ENCODE assay signal across 8 cellular contexts in genomic region chr19:11381535-11382369, GRCh38. TPM values are rescaled to one million over a fixed set of nuclear protein-coding genes. Genes with fewer than 3 reads are reported as not detected.
A peak's percentile ranks its signal among the peaks of the same experiment; 100 is the strongest.
DNase-seq lines count a peak whose midpoint lies in the region; ATAC-seq and TF ChIP-seq lines count a peak whose summit lies in the region.

No MANE protein-coding gene starts in this region.

- TF ChIP-seq EP300 in sigmoid colon (IDR thresholded peaks at IDR 0.05) = no peak

- no peaks in the 10 kb centered on the region for H3K36me3 ChIP-seq in Caco-2 (ENCODE audit: control insufficient read depth, insufficient read depth, low read length)
- no peaks in the 10 kb centered on the region for H3K36me3 ChIP-seq in sigmoid colon

- peak in 1 of 2 experiments; percentile 49 for TF ChIP-seq CTCF in Caco-2 (IDR thresholded peaks at IDR 0.05; ENCODE audit: insufficient read depth in 1 of 2, low read depth in 1 of 2, low read length in 1 of 2, severe bottlenecking in 1 of 2, unreplicated experiment in 1 of 2)
- no peak; the same call in 1 of the 2 replicates for TF ChIP-seq CTCF in RWPE1 (conservative IDR thresholded peaks at IDR 0.05; ENCODE audit: low read depth)
- TF ChIP-seq CTCF in sigmoid colon (IDR thresholded peaks at IDR 0.05) = no peak

- BruUV-seq in Caco-2 (replicated peaks; lab: Mats Ljungman, UMichigan) = TSS peak; percentile 56

- H3K27me3 ChIP-seq in Caco-2 (replicated peaks; ENCODE audit: control insufficient read depth, insufficient read depth, low read length) = no peaks in the 10 kb centered on the region
- H3K27me3 ChIP-seq in sigmoid colon = peaks cover 16 to 31% (median 30%) of the 10 kb centered on the region in 3 donors

- H3K4me3 ChIP-seq in Caco-2 (ENCODE audit: low read depth, low read length) = peak overlapping the region; percentile 48
- H3K4me3 ChIP-seq in sigmoid colon = peak overlapping the region; percentile 17 to 68 (median 61)

- no peak for TF ChIP-seq POLR2A in sigmoid colon (IDR thresholded peaks at IDR 0.05)

- WGBS in sigmoid colon, 2 donors = 3 to 6% methylated on average over 60 of the region's 60 CpGs

- peak overlapping the region; percentile 96 for H3K27ac ChIP-seq in RWPE1
- peak overlapping the region in 3 of 4 donors; percentile 74 to 84 (median 77) for H3K27ac ChIP-seq in sigmoid colon

- peaks cover 12% of the 10 kb centered on the region for H3K36me3 Mint-ChIP-seq in Caco-2 (ENCODE audit: insufficient read depth, unreplicated experiment)

- DNase-seq in Caco-2 (peak; percentile 90 to 93), RWPE1 (ENCODE audit: low spot score) (peak; percentile 95), activated gamma-delta T cell treated with Interleukin-2 at 50 U/mL for 16 hours (peak; percentile 65), cardiac septum (ENCODE audit: low spot score) (peak; percentile 84), sigmoid colon (peak; percentile 87), NCI-H2107 treated with DMSO at 0.1 percent for 48 hours (lab: John Stamatoyannopoulos, UW; ENCODE audit: unreplicated experiment) (no peak)

- POLR2A ChIA-PET in Caco-2 (lab: Charles Lee) (interaction anchor here (0.5 to 1.8 kb wide), 11 partner anchors 35 to 258 kb away, joined by 3 to 14 read pairs (median 5); partner anchors contain the start of genes CCDC159, ODAD3, PRKCSH and TMEM205), RWPE1 (lab: Yijun Ruan, JAX; ENCODE audit: low non-redundant PET) (interaction anchor here (0.6 to 2.1 kb wide), 5 partner anchors 37 to 147 kb away, joined by 3 to 10 read pairs (median 5); partner anchors contain the start of genes CCDC159, ECSIT and TMEM205)

- H3K27me3 Mint-ChIP-seq in Caco-2 (ENCODE audit: insufficient read depth, unreplicated experiment) = no peaks in the 10 kb centered on the region

- no peaks in the 10 kb centered on the region for H3K9me3 Mint-ChIP-seq in Caco-2 (ENCODE audit: unreplicated experiment)

- 0 out of 2 replicates have a peak, but pooled peaks cover 4% of the 10 kb centered on the region for H3K4me1 ChIP-seq in Caco-2
- peaks cover 0 to 64% (median 61%) of the 10 kb centered on the region in 4 donors for H3K4me1 ChIP-seq in sigmoid colon

- H3K4me3 Mint-ChIP-seq in Caco-2 (ENCODE audit: unreplicated experiment) = peak overlapping the region; percentile 95

- intact Hi-C loops in Caco-2 (cut with micrococcal nuclease; ENCODE audit: unreplicated experiment) = loop anchor here (1.0 to 5.0 kb wide), 4 partner anchors 36 to 101 kb away; partner anchors contain the start of genes ODAD3, PRKCSH and RGL3
- intact Hi-C loops in cardiac septum (cut with DNase I) = loop anchor here (2.0 to 5.0 kb wide), 5 partner anchors 34 to 101 kb away; partner anchors contain the start of genes CCDC159, ELAVL3, ODAD3 and PRKCSH
- intact Hi-C loops in sigmoid colon (cut with DNase I) = loop anchor here (1.0 to 5.0 kb wide), 2 partner anchors 54 to 89 kb away; partner anchors contain the start of genes ODAD3 and PRKCSH

- ATAC-seq in GM19455 (IDR thresholded peaks at IDR 0.05; ENCODE audit: unreplicated experiment) (peak; percentile 19), HG03565 (IDR thresholded peaks at IDR 0.05; ENCODE audit: unreplicated experiment) (peak; percentile 42)

- H3K27ac Mint-ChIP-seq in Caco-2 (ENCODE audit: unreplicated experiment) = peak overlapping the region; percentile 98

- H3K9me3 ChIP-seq in Caco-2 (no peaks in the 10 kb centered on the region), sigmoid colon (no peaks in the 10 kb centered on the region)

- CTCF ChIA-PET in Caco-2 (lab: Charles Lee) (interaction anchor here (0.6 to 2.2 kb wide), 39 partner anchors 9 to 445 kb away, joined by 3 to 42 read pairs (median 5); partner anchors contain the start of genes CCDC159, ECSIT, ELOF1 and ODAD3), RWPE1 (lab: Yijun Ruan, JAX) (interaction anchor here (0.5 to 1.8 kb wide), 21 partner anchors 9 to 1338 kb away, joined by 3 to 17 read pairs (median 3); partner anchors contain the start of genes CCDC159, ELAVL3, RAB3D and TMEM205)

- no peaks in the 10 kb centered on the region for H3K4me1 Mint-ChIP-seq in Caco-2 (ENCODE audit: low read depth, unreplicated experiment)

RNA-seq across cellular contexts. Expression of gene EPOR, which starts 2.4 kb away (rescaled TPM):
- total RNA-seq in Caco-2 (2022) = 6.1 and 7.9 TPM in 2 replicates
- 5.6 TPM for total RNA-seq in cardiac septum
- 1 to 10 TPM in 3 of 4 donors, under 1 TPM in 1; 0.83 to 4.9 (median 2.4) TPM for total RNA-seq in sigmoid colon
- polyA plus RNA-seq in sigmoid colon = 1 to 10 TPM in 1 of 3 donors, under 1 TPM in 1, not detected in 1; 0.46 to 3.3 TPM

RNA-seq across cellular contexts. Expression of gene SWSAP1, which starts 7.3 kb away (rescaled TPM):
- 3.7 and 3.9 TPM in 2 replicates for total RNA-seq in Caco-2 (2022)
- total RNA-seq in cardiac septum = 1.3 TPM
- total RNA-seq in sigmoid colon = 1 to 10 TPM in 2 of 4 donors, under 1 TPM in 2; 0.71 to 1.8 (median 0.96) TPM
- 1 to 10 TPM; 3.0 to 4.3 (median 3.9) TPM for polyA plus RNA-seq in sigmoid colon

RNA-seq across cellular contexts. Expression of gene PLPPR2, which starts 26.5 kb away (rescaled TPM):
- total RNA-seq in Caco-2 (2022) = 5.6 and 7.4 TPM in 2 replicates
- 19.3 TPM for total RNA-seq in cardiac septum
- 10 to 100 TPM; 13.9 to 43.8 (median 20.5) TPM for total RNA-seq in sigmoid colon
- 1 to 10 TPM; 1.4 to 8.2 (median 4.8) TPM for polyA plus RNA-seq in sigmoid colon

RNA-seq across cellular contexts. Expression of gene CCDC159, which starts 35.4 kb away (rescaled TPM):
- total RNA-seq in Caco-2 (2022) (11.7 and 13.9 TPM in 2 replicates), cardiac septum (24.2 TPM), sigmoid colon (10 to 100 TPM; 11.7 to 42.4 (median 20.2) TPM)
- polyA plus RNA-seq in sigmoid colon = 10 to 100 TPM; 11.6 to 29.6 (median 16.2) TPM

RNA-seq across cellular contexts. Expression of gene TMEM205, which starts 35.7 kb away (rescaled TPM):
- 68.3 and 76.1 TPM in 2 replicates for total RNA-seq in Caco-2 (2022)
- 75.7 TPM for total RNA-seq in cardiac septum
- total RNA-seq in sigmoid colon = 100 to 1,000 TPM; 131 to 291 (median 194) TPM
- polyA plus RNA-seq in sigmoid colon = 10 to 100 TPM; 11.1 to 74.9 (median 25.2) TPM
